8 cellular contexts compared by ENCODE assay signal in genomic region chr12:79935021-79935623, GRCh38. TPM values are rescaled to one million over a fixed set of nuclear protein-coding genes. Genes with fewer than 3 reads are reported as not detected.
DNase-seq lines count a peak whose midpoint lies in the region; ATAC-seq, FAIRE-seq and TF ChIP-seq lines count a peak whose summit lies in the region.

TSS of gene PPP1R12A (minus strand) at chr12:79935097. CDS start at chr12:79934931, 166 bp downstream.

- H3K36me3 ChIP-seq in H1 (ENCODE audit: control insufficient read depth in 2 of 4, insufficient read depth in 4 of 4, low read length in 3 of 4) (no peaks in the 10 kb centered on the region), mesenchymal stem cell (ENCODE audit: control insufficient read depth in 1 of 2, insufficient read depth in 2 of 2, low read depth in 1 of 2, low read length in 2 of 2) (peaks cover 0 to 5% of the 10 kb centered on the region in 2 experiments)

- H4K91ac ChIP-seq in H1 (replicated peaks; ENCODE audit: insufficient read length, low read length) (peak within 1 kb of the TSS; percentile 100), mesenchymal stem cell (ENCODE audit: low read length) (peak within 1 kb of the TSS; percentile 99)

- peak within 1 kb of the TSS; percentile 87 for H3K4ac ChIP-seq in H1 (replicated peaks; ENCODE audit: insufficient read length, low read depth, low read length)
- H3K4ac ChIP-seq in mesenchymal stem cell (ENCODE audit: low read depth in 1 of 2, low read length in 2 of 2) = peak within 1 kb of the TSS; percentile 95 to 100

- H3K4me2 ChIP-seq in H1 (ENCODE audit: insufficient read depth in 1 of 2, low read depth in 2 of 2, low read length in 2 of 2) = peak within 1 kb of the TSS; percentile 86 to 96
- H3K4me2 ChIP-seq in mesenchymal stem cell (ENCODE audit: low read length, poor library complexity, severe bottlenecking) = peak within 1 kb of the TSS; percentile 74

- H2BK120ac ChIP-seq in H1 (replicated peaks; ENCODE audit: low read depth, low read length) (peak within 1 kb of the TSS; percentile 75), mesenchymal stem cell (ENCODE audit: low read depth, low read length) (peak within 1 kb of the TSS; percentile 84)

- H3K9me3 ChIP-seq in H1 (ENCODE audit: insufficient read depth in 2 of 2, low read depth in 1 of 2, low read length in 1 of 2) = no peaks in the 10 kb centered on the region
- no peaks in the 10 kb centered on the region for H3K9me3 ChIP-seq in mesenchymal stem cell (ENCODE audit: control insufficient read depth, low read length)

- no peak within 1 kb of the TSS for H2BK20ac ChIP-seq in H1 (ENCODE audit: low read length)

- H3K18ac ChIP-seq in H1 (ENCODE audit: extremely low read depth, low read length) (peak within 1 kb of the TSS; percentile 95), mesenchymal stem cell (ENCODE audit: low read depth in 1 of 2, low read length in 2 of 2) (peak within 1 kb of the TSS; percentile 92 to 99)

- ATAC-seq in GM21360 (IDR thresholded peaks at IDR 0.05; ENCODE audit: unreplicated experiment) = peak; percentile 89

- H4K20me1 ChIP-seq in H1 (replicated peaks in 1 of 2; ENCODE audit: control insufficient read depth in 1 of 2, insufficient read depth in 2 of 2, low read length in 2 of 2) = peaks cover 0 to 3% of the 10 kb centered on the region in 2 experiments

- TF ChIP-seq EP300 in H1 (IDR thresholded peaks at IDR 0.05; ENCODE audit: borderline replicate concordance in 1 of 2, low read depth in 2 of 2, low read length in 2 of 2) = no peak

- H3K56ac ChIP-seq in H1 (replicated peaks; ENCODE audit: insufficient read length, low read depth, low read length) = peak within 1 kb of the TSS; percentile 97

- no peak for FAIRE-seq in H1 (lab: Jason Lieb, UNC)

- TF ChIP-seq CTCF in H1 (IDR thresholded peaks at IDR 0.05; ENCODE audit: control extremely low read depth in 1 of 3, insufficient read depth in 1 of 3, low read depth in 1 of 3, low read length in 3 of 3) = no peak

- H3K14ac ChIP-seq in H1 (ENCODE audit: insufficient read length) (peak within 1 kb of the TSS; percentile 97), mesenchymal stem cell (ENCODE audit: low read length in 2 of 2) (peak within 1 kb of the TSS; percentile 93 to 95)

- H3K4me1 ChIP-seq in H1 (replicated peaks in 1 of 4; ENCODE audit: control insufficient read depth in 3 of 4, insufficient read depth in 4 of 4, low read length in 3 of 4) = peaks cover 0 to 4% (median 1%) of the 10 kb centered on the region in 4 experiments; a peak in 3 of 7 replicates
- H3K4me1 ChIP-seq in mesenchymal stem cell (ENCODE audit: control insufficient read depth, insufficient read depth, low read depth, low read length) = peaks cover 3% of the 10 kb centered on the region

- H2AK5ac ChIP-seq in H1 (ENCODE audit: low read depth, low read length) (no peak within 1 kb of the TSS), mesenchymal stem cell (ENCODE audit: low read length, severe bottlenecking) (peak within 1 kb of the TSS; percentile 53)

- TF ChIP-seq RAD21 in H1 (IDR thresholded peaks at IDR 0.05 in 1 of 2, conservative IDR thresholded peaks at IDR 0.05 in 1 of 2; ENCODE audit: low read depth in 2 of 2, low read length in 2 of 2) = peak; percentile 9 to 20; a peak in 1 of 4 replicates

- peak within 1 kb of the TSS; percentile 98 for H4K5ac ChIP-seq in H1 (ENCODE audit: insufficient read length, low read depth, low read length)

- H4K8ac ChIP-seq in H1 (ENCODE audit: extremely low read depth, insufficient read depth, low read length) (peak within 1 kb of the TSS; percentile 99; the same call in 1 of the 2 replicates), mesenchymal stem cell (ENCODE audit: low read length) (peak within 1 kb of the TSS; percentile 98)

- peaks cover 9 to 49% of the 10 kb centered on the region in 2 experiments; a peak in 3 of 4 replicates for H3K79me2 ChIP-seq in H1 (ENCODE audit: control insufficient read depth in 1 of 2, insufficient read depth in 2 of 2, low read length in 2 of 2)

- CTCF ChIA-PET in H1 (lab: Charles Lee; ENCODE audit: partially characterized antibody) = interaction anchor here (0.6 kb wide), 1 partner anchor 110 kb away, joined by 3 read pairs; no protein-coding TSS in a partner anchor

- WGBS in H1 (ENCODE audit: extremely low coverage in 1 of 2, insufficient coverage in 1 of 2, insufficient read length in 1 of 2, insufficient replicate concordance in 2 of 2, low coverage in 1 of 2, low lambda C conversion rate in 2 of 2, missing lambda C conversion rate in 1 of 2), 2 experiments = 2% methylated on average over 32 of the region's 44 CpGs; no CpG with 5 or more reads in 1 of the 2 experiments
- under 1% methylated on average over 42 of the region's 44 CpGs for WGBS in mesenchymal stem cell

- TF ChIP-seq POLR2A in H1 (IDR thresholded peaks at IDR 0.05; ENCODE audit: control extremely low read depth in 1 of 2, low read depth in 2 of 2, low read length in 2 of 2) = peak; percentile 94 to 95

- H3K27ac ChIP-seq in H1 (ENCODE audit: low read depth, low read length) (peak within 1 kb of the TSS; percentile 97), mesenchymal stem cell (ENCODE audit: low read length, poor library complexity, severe bottlenecking) (peak within 1 kb of the TSS; percentile 99)

- H3K79me1 ChIP-seq in H1 (ENCODE audit: low read depth, low read length) = no peaks in the 10 kb centered on the region
- peaks cover 2% of the 10 kb centered on the region for H3K79me1 ChIP-seq in mesenchymal stem cell (replicated peaks; ENCODE audit: low read length, poor library complexity, severe bottlenecking)

- H2BK15ac ChIP-seq in H1 (ENCODE audit: low read length) = peak within 1 kb of the TSS; percentile 99; the same call in 1 of the 2 replicates
- peak within 1 kb of the TSS; percentile 90 for H2BK15ac ChIP-seq in mesenchymal stem cell (ENCODE audit: low read depth, poor library complexity, severe bottlenecking)

- H3K4me3 ChIP-seq in H1 (ENCODE audit: extremely low read depth in 1 of 4, insufficient read depth in 2 of 4, low read depth in 3 of 4, low read length in 4 of 4) = peak within 1 kb of the TSS; percentile 86 to 96 (median 90)
- H3K4me3 ChIP-seq in mesenchymal stem cell (ENCODE audit: insufficient read depth in 1 of 2, low read depth in 1 of 2, low read length in 2 of 2) = peak within 1 kb of the TSS; percentile 90 to 99

- H2AFZ ChIP-seq in H1 (ENCODE audit: low read length) (peak within 1 kb of the TSS; percentile 94; the same call in 1 of the 2 replicates), mesenchymal stem cell (ENCODE audit: low read depth, low read length) (peak within 1 kb of the TSS; percentile 68)

- POLR2A ChIA-PET in H1 (lab: Charles Lee; ENCODE audit: partially characterized antibody) = interaction anchor here (0.6 to 3.8 kb wide), 14 partner anchors 9 to 252 kb away, joined by 3 to 13 read pairs (median 4); no protein-coding TSS in a partner anchor

- H2BK12ac ChIP-seq in H1 (ENCODE audit: low read depth, low read length) (peak within 1 kb of the TSS; percentile 93), mesenchymal stem cell (ENCODE audit: low read length in 2 of 2) (peak within 1 kb of the TSS; percentile 50 to 51)

- no peak within 1 kb of the TSS for H3K23ac ChIP-seq in H1 (ENCODE audit: insufficient read length)
- peak within 1 kb of the TSS in 1 of 2 experiments; percentile 87 for H3K23ac ChIP-seq in mesenchymal stem cell (ENCODE audit: low read length in 2 of 2)

- H3K27me3 ChIP-seq in H1 (replicated peaks in 1 of 4; ENCODE audit: control insufficient read depth in 3 of 4, extremely low read depth in 1 of 4, insufficient read depth in 3 of 4, low read length in 3 of 4) (no peaks in the 10 kb centered on the region), mesenchymal stem cell (ENCODE audit: control insufficient read depth in 1 of 2, insufficient read depth in 1 of 2, low read length in 2 of 2) (no peaks in the 10 kb centered on the region)

- peak within 1 kb of the TSS; percentile 94 to 99 (median 98) for H3K9ac ChIP-seq in H1 (replicated peaks in 1 of 4; ENCODE audit: extremely low read depth in 1 of 4, low read depth in 3 of 4, low read length in 3 of 4)
- peak within 1 kb of the TSS; percentile 99 for H3K9ac ChIP-seq in mesenchymal stem cell (ENCODE audit: low read length)

- DNase-seq in COLO829 (ENCODE audit: low spot score) (peak; percentile 76), HT1080 (ENCODE audit: low read depth) (peak; percentile 99), NOMO-1 treated with DMSO at 0.1 percent for 48 hours (lab: John Stamatoyannopoulos, UW; ENCODE audit: unreplicated experiment) (peak; percentile 92), H1 (ENCODE audit: low read depth in 1 of 2, low spot score in 2 of 2) (peak; percentile 94), mesenchymal stem cell (peak; percentile 98)
- DNase-seq in activated CD8-positive, alpha-beta memory T cell treated with anti-CD3 and anti-CD28 coated beads for 48 hours (ENCODE audit: low read depth in 2 of 3, low spot score in 2 of 3) = peak; percentile 77 to 93 (median 79)
- peak; percentile 91 for DNase-seq in stimulated activated CD8-positive, alpha-beta memory T cell treated with anti-CD3 and anti-CD28 coated beads, Interleukin-12 subunit alpha, Interleukin-12 subunit beta, amount 100 ng/mL, for 4 hours (ENCODE audit: low read depth)

- H2BK5ac ChIP-seq in H1 (ENCODE audit: low read depth, low read length) (peak within 1 kb of the TSS; percentile 100), mesenchymal stem cell (ENCODE audit: low read depth, low read length, poor library complexity, severe bottlenecking) (peak within 1 kb of the TSS; percentile 97)

- peaks cover 9% of the 10 kb centered on the region for H3K23me2 ChIP-seq in H1 (ENCODE audit: low read depth, low read length)

TF ChIP-seq in H1, 55 proteins besides CTCF, POLR2A, EP300 and RAD21 (continues in another document):
- peak; percentile 88 for TF ChIP-seq TAF1 (IDR thresholded peaks at IDR 0.05; ENCODE audit: low read depth, low read length)
- no peak for TF ChIP-seq ATF3 (IDR thresholded peaks at IDR 0.05; ENCODE audit: insufficient read depth, low read depth, low read length)

RNA-seq across cellular contexts. Expression of gene PPP1R12A, which starts in this region (rescaled TPM):
- 36.3 and 43.4 TPM in 2 replicates for total RNA-seq in HT1080 (2014; rRNA removed; shearing (Covaris generic))
- polyA plus RNA-seq in HT1080 (2015; cell fraction: cytosol; rRNA removed) = 26.5 and 40.2 TPM in 2 replicates
- polyA plus RNA-seq in HT1080 (2015; cell fraction: nucleus; rRNA removed) = 85.9 and 107 TPM in 2 replicates
- total RNA-seq in H1 (2021; fragmentation: NEBNext Ultra II Directional; extraction: Animal tissue kit (Norgen Biotek cat#: 25700)) = 81.5 and 82.7 TPM in 2 replicates
- polyA plus RNA-seq in H1 (2011; rRNA removed) = 10.2 and 14.7 TPM in 2 replicates
- 23.7 TPM for polyA plus RNA-seq in H1 (2011; cell fraction: cytosol; rRNA removed)
- polyA plus RNA-seq in H1 (2011; cell fraction: nucleus; rRNA removed) = 26.0 TPM
- 53.3 to 57.3 TPM (median 56.2 TPM) in 4 replicates for polyA plus RNA-seq in H1 (2012, experiment 1 of 2)
- 2.5 TPM for polyA plus RNA-seq in H1 (2012, experiment 2 of 2)
- 229 TPM for polyA plus RNA-seq in H1 (2013, experiment 1 of 2)
- polyA plus RNA-seq in H1 (2013, experiment 2 of 2) = 227 TPM
- polyA minus RNA-seq in H1 (2011; rRNA and poly(A)+ RNA removed) = 63.1 and 108 TPM in 2 replicates
- 65.2 TPM for polyA minus RNA-seq in H1 (2011; cell fraction: cytosol; rRNA and poly(A)+ RNA removed)
- 140 TPM for polyA minus RNA-seq in H1 (2011; cell fraction: nucleus; rRNA and poly(A)+ RNA removed)
- 167 TPM for polyA plus RNA-seq in mesenchymal stem cell (2013, experiment 1 of 2)
- polyA plus RNA-seq in mesenchymal stem cell (2013, experiment 2 of 2) = 165 TPM

Comparison
In these comparisons a context has a peak if more than half of its experiments do, and no peak if none do; other contexts are left out.
1. Peak in every context shown above with its lines: DNase-seq, ATAC-seq, H3K4me3 ChIP-seq and H3K27ac ChIP-seq.